Comparison of ENCODE assay signal across 11 cellular contexts in genomic region chr5:94977437-94977836, GRCh38.
"Had no signal": no experiment of that assay in that cellular context is flagged by ENCODE, and none has a peak within 500 bp of the region (broad histone marks: within the 10 kb centered on the region; RNA-seq: fewer than 3 reads in every experiment).

No MANE protein-coding gene starts in this region.

- H3K4me3 Mint-ChIP-seq: GM23338, H9, HFFc6 had no signal

- H3K27ac Mint-ChIP-seq: GM23338, H9, HFFc6 had no signal

- H3K4me2 ChIP-seq: GM23338 had no signal

- H2AFZ ChIP-seq: GM23248, GM23338 had no signal

- FAIRE-seq: H1, H54 had no signal

- DNase-seq: GM23248, GOT3, H7, H9, HCEC 1CT, HFFc6 had no signal

- H3K4me3 ChIP-seq: GM23248, GM23338, HAP-1 had no signal

- H3K27ac ChIP-seq: GM23248 had no signal

- ATAC-seq: GM23338, HCT116 had no signal

- H3K36me3 ChIP-seq: HAP-1 had no signal

- H3K9me3 ChIP-seq: HAP-1 had no signal

- H3K9ac ChIP-seq: GM23248 had no signal

- H3K4me1 ChIP-seq: HAP-1 had no signal

- H3K4me1 Mint-ChIP-seq: GM23338, H9 had no signal
